19 cellular contexts compared by ENCODE assay signal in the genomic region with DNA sequence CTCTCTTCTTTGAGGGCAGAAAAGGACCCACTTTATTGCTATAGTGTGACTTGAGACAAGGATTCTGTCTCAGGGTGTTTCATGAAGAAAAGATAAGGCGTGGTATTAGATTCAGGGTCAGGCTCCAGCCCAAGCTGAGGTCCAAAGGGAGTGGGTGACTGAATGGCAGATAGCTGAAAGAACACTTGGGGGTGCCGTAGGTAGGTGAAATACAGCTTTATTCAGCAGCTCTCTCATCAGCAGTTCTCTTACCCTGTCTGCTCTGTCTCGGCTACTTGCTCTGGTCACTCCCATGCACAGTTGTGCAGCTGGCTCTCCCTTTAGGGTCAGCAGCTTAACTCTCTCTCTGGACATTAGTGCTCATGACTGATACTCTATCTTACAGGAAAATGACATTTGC.
DNase-seq lines count a peak whose midpoint lies in the region; ATAC-seq, FAIRE-seq and TF ChIP-seq lines count a peak whose summit lies in the region.
"Had no signal": no experiment of that assay in that cellular context is flagged by ENCODE, and none has a peak within 500 bp of the region (broad histone marks: within the 10 kb centered on the region; RNA-seq: fewer than 3 reads in every experiment).

No MANE protein-coding gene starts in this region.

- H3K36me3 Mint-ChIP-seq in activated naive CD8-positive, alpha-beta T cell: no peaks in the 10 kb centered on the region
- H3K36me3 Mint-ChIP-seq in activated naive CD8-positive, alpha-beta T cell treated with anti-CD3 and anti-CD28 coated beads for 36 hours: peaks cover 8% of the 10 kb centered on the region
- H3K36me3 Mint-ChIP-seq in T-helper 17 cell (ENCODE audit: low read depth): no peaks in the 10 kb centered on the region

- POLR2A ChIA-PET in H1 (lab: Charles Lee; ENCODE audit: partially characterized antibody): no interaction called here

- no peak for DNase-seq in activated naive CD8-positive, alpha-beta T cell treated with anti-CD3 and anti-CD28 coated beads for 36 hours
- no peak for DNase-seq in T-helper 17 cell
- DNase-seq in H1 (ENCODE audit: low read depth in 1 of 2, low spot score in 2 of 2): no peak
- no peak for DNase-seq in osteoblast (ENCODE audit: insufficient read length, low spot score, missing footprints)
- no peak for DNase-seq in activated CD4-positive, CD25-positive, alpha-beta regulatory T cell treated with anti-CD3 and anti-CD28 coated beads, Interleukin-2, amount 50 U/mL, for 72 hours
- DNase-seq: C1 segment of cervical spinal cord, COR-L47, DMS153, GOT3, NCI-H1092 treated with DMSO at 0.1 percent for 48 hours, NCI-H187 treated with DMSO at 0.1 percent for 48 hours, NCI-H2171, NCI-H446 had no signal

- no peak overlapping the region for H2AFZ ChIP-seq in H1 (ENCODE audit: low read length)
- no peak overlapping the region for H2AFZ ChIP-seq in osteoblast (ENCODE audit: low read length)

- H3K27me3 ChIP-seq in H1 (replicated peaks in 1 of 4; ENCODE audit: control insufficient read depth in 3 of 4, extremely low read depth in 1 of 4, insufficient read depth in 3 of 4, low read length in 3 of 4) (no peaks in the 10 kb centered on the region), osteoblast (ENCODE audit: insufficient read depth, low read length) (peaks cover 4% of the 10 kb centered on the region)

- CTCF ChIA-PET in H1 (lab: Charles Lee; ENCODE audit: partially characterized antibody): interaction anchor here (0.6 to 1.5 kb wide), 5 partner anchors 9 to 62 kb away, joined by 3 to 4 read pairs (median 3); no protein-coding TSS in a partner anchor

- H3K56ac ChIP-seq in H1 (replicated peaks; ENCODE audit: insufficient read length, low read depth, low read length): no peak overlapping the region

- TF ChIP-seq EP300 in H1 (IDR thresholded peaks at IDR 0.05; ENCODE audit: borderline replicate concordance in 1 of 2, low read depth in 2 of 2, low read length in 2 of 2): no peak

- no peak overlapping the region for H3K4me3 ChIP-seq in H1 (ENCODE audit: extremely low read depth in 1 of 4, insufficient read depth in 2 of 4, low read depth in 3 of 4, low read length in 4 of 4)
- no peak overlapping the region for H3K4me3 ChIP-seq in osteoblast (ENCODE audit: insufficient read depth, low read length)
- H3K4me3 ChIP-seq: A549 had no signal

- no peak overlapping the region for H3K27ac ChIP-seq in H1 (ENCODE audit: low read depth, low read length)
- H3K27ac ChIP-seq in osteoblast (ENCODE audit: low read depth, low read length): no peak overlapping the region
- H3K27ac ChIP-seq: A549, KMS-11 had no signal

- no peak overlapping the region for H4K5ac ChIP-seq in H1 (ENCODE audit: insufficient read length, low read depth, low read length)

- no peak overlapping the region for H2BK12ac ChIP-seq in H1 (ENCODE audit: low read depth, low read length)

- no peak for TF ChIP-seq POLR2A in H1 (IDR thresholded peaks at IDR 0.05; ENCODE audit: control extremely low read depth in 1 of 2, low read depth in 2 of 2, low read length in 2 of 2)

- H3K79me2 ChIP-seq in H1 (ENCODE audit: control insufficient read depth in 1 of 2, insufficient read depth in 2 of 2, low read length in 2 of 2): no peaks in the 10 kb centered on the region
- H3K79me2 ChIP-seq in osteoblast (ENCODE audit: insufficient read depth, low read length): no peaks in the 10 kb centered on the region

- H3K27ac Mint-ChIP-seq in activated naive CD8-positive, alpha-beta T cell: peak overlapping the region; percentile 66
- no peak overlapping the region for H3K27ac Mint-ChIP-seq in activated naive CD8-positive, alpha-beta T cell treated with anti-CD3 and anti-CD28 coated beads for 36 hours
- peak overlapping the region; percentile 67 for H3K27ac Mint-ChIP-seq in T-helper 17 cell

- H3K23ac ChIP-seq in H1 (ENCODE audit: insufficient read length): no peak overlapping the region

- H2BK5ac ChIP-seq in H1 (ENCODE audit: low read depth, low read length): no peak overlapping the region

- no peaks in the 10 kb centered on the region for H3K9me3 ChIP-seq in T-helper 17 cell (ENCODE audit: control insufficient read depth, low read length, poor library complexity, severe bottlenecking)
- no peaks in the 10 kb centered on the region; a peak in 1 of 4 replicates for H3K9me3 ChIP-seq in H1 (ENCODE audit: insufficient read depth in 2 of 2, low read depth in 1 of 2, low read length in 1 of 2)
- H3K9me3 ChIP-seq in osteoblast (ENCODE audit: low read depth, low read length): peaks cover 3% of the 10 kb centered on the region
- H3K9me3 ChIP-seq: A549 had no signal

- FAIRE-seq in H1 (lab: Jason Lieb, UNC): no peak
- FAIRE-seq: A549, HepG2 had no signal

- H2AK5ac ChIP-seq in H1 (ENCODE audit: low read depth, low read length): no peak overlapping the region

- H3K36me3 ChIP-seq in H1 (ENCODE audit: control insufficient read depth in 2 of 4, insufficient read depth in 4 of 4, low read length in 3 of 4) (no peaks in the 10 kb centered on the region), osteoblast (ENCODE audit: insufficient read depth, low read length) (no peaks in the 10 kb centered on the region)

- 84% methylated on average over 3 of the region's 3 CpGs; no CpG with 5 or more reads in 1 of the 2 experiments for WGBS in H1 (ENCODE audit: extremely low coverage in 1 of 2, insufficient coverage in 1 of 2, insufficient read length in 1 of 2, insufficient replicate concordance in 2 of 2, low coverage in 1 of 2, low lambda C conversion rate in 2 of 2, missing lambda C conversion rate in 1 of 2), 2 experiments

- H3K4me1 ChIP-seq in H1 (replicated peaks in 1 of 4; ENCODE audit: control insufficient read depth in 3 of 4, insufficient read depth in 4 of 4, low read length in 3 of 4): no peaks in the 10 kb centered on the region
- peaks cover 1% of the 10 kb centered on the region for H3K4me1 ChIP-seq in osteoblast (ENCODE audit: insufficient read depth, low read length)
- H3K4me1 ChIP-seq: A549 had no signal

- no peak overlapping the region for H3K4me2 ChIP-seq in H1 (ENCODE audit: insufficient read depth in 1 of 2, low read depth in 2 of 2, low read length in 2 of 2)
- no peak overlapping the region for H3K4me2 ChIP-seq in osteoblast (ENCODE audit: insufficient read depth, low read length)
- H3K4me2 ChIP-seq: A549, KMS-11 had no signal

- no peak overlapping the region for H3K9ac ChIP-seq in H1 (replicated peaks in 1 of 4; ENCODE audit: extremely low read depth in 1 of 4, low read depth in 3 of 4, low read length in 3 of 4)
- H3K9ac ChIP-seq: KMS-11 had no signal

- no peak overlapping the region for H3K14ac ChIP-seq in H1 (ENCODE audit: insufficient read length)

- no peaks in the 10 kb centered on the region; the same call in 1 of the 2 replicates for H3K23me2 ChIP-seq in H1 (ENCODE audit: low read depth, low read length)

- no peak overlapping the region for H2BK15ac ChIP-seq in H1 (ENCODE audit: low read length)

- TF ChIP-seq CTCF in H1 (IDR thresholded peaks at IDR 0.05; ENCODE audit: control extremely low read depth in 1 of 3, insufficient read depth in 1 of 3, low read depth in 1 of 3, low read length in 3 of 3) (peak in 1 of 3 experiments; percentile 23; a peak in 1 of 4 replicates), osteoblast (IDR thresholded peaks at IDR 0.05; ENCODE audit: extremely low read depth, low read depth, low read length) (no peak)

- H3K79me1 ChIP-seq in H1 (ENCODE audit: low read depth, low read length): no peaks in the 10 kb centered on the region

- TF ChIP-seq RAD21 in H1 (IDR thresholded peaks at IDR 0.05 in 1 of 2, conservative IDR thresholded peaks at IDR 0.05 in 1 of 2; ENCODE audit: low read depth in 2 of 2, low read length in 2 of 2): peak; percentile 46 to 50

- no peak overlapping the region for H3K4ac ChIP-seq in H1 (replicated peaks; ENCODE audit: insufficient read length, low read depth, low read length)

- no peaks in the 10 kb centered on the region for H3K27me3 Mint-ChIP-seq in activated naive CD8-positive, alpha-beta T cell
- H3K27me3 Mint-ChIP-seq in activated naive CD8-positive, alpha-beta T cell treated with anti-CD3 and anti-CD28 coated beads for 36 hours: no peaks in the 10 kb centered on the region
- H3K27me3 Mint-ChIP-seq in T-helper 17 cell: no peaks in the 10 kb centered on the region

- H4K20me1 ChIP-seq in H1 (replicated peaks in 1 of 2; ENCODE audit: control insufficient read depth in 1 of 2, insufficient read depth in 2 of 2, low read length in 2 of 2): no peaks in the 10 kb centered on the region
- no peaks in the 10 kb centered on the region for H4K20me1 ChIP-seq in osteoblast (ENCODE audit: insufficient read depth, low read length)

- no peak overlapping the region for H2BK20ac ChIP-seq in H1 (ENCODE audit: low read length)

- H3K18ac ChIP-seq in H1 (ENCODE audit: extremely low read depth, low read length): no peak overlapping the region

- no peak overlapping the region for H2BK120ac ChIP-seq in H1 (replicated peaks; ENCODE audit: low read depth, low read length)

- no peaks in the 10 kb centered on the region for H3K4me1 Mint-ChIP-seq in activated naive CD8-positive, alpha-beta T cell (ENCODE audit: low read depth)
- peaks cover 22% of the 10 kb centered on the region for H3K4me1 Mint-ChIP-seq in activated naive CD8-positive, alpha-beta T cell treated with anti-CD3 and anti-CD28 coated beads for 36 hours
- peaks cover 12% of the 10 kb centered on the region for H3K4me1 Mint-ChIP-seq in T-helper 17 cell

- H4K8ac ChIP-seq in H1 (ENCODE audit: extremely low read depth, insufficient read depth, low read length): no peak overlapping the region

- ATAC-seq in T-helper 17 cell: no peak
- ATAC-seq in HG03457 (IDR thresholded peaks at IDR 0.05; ENCODE audit: unreplicated experiment): no peak
- ATAC-seq: A549, HepG2, Panc1 had no signal

- H3K9me3 Mint-ChIP-seq in activated naive CD8-positive, alpha-beta T cell (ENCODE audit: low read depth): no peaks in the 10 kb centered on the region
- H3K9me3 Mint-ChIP-seq in activated naive CD8-positive, alpha-beta T cell treated with anti-CD3 and anti-CD28 coated beads for 36 hours: peaks cover 5% of the 10 kb centered on the region

- H3K4me3 Mint-ChIP-seq in activated naive CD8-positive, alpha-beta T cell: no peak overlapping the region
- H3K4me3 Mint-ChIP-seq in activated naive CD8-positive, alpha-beta T cell treated with anti-CD3 and anti-CD28 coated beads for 36 hours: no peak overlapping the region
- no peak overlapping the region for H3K4me3 Mint-ChIP-seq in T-helper 17 cell

- no peak overlapping the region for H4K91ac ChIP-seq in H1 (replicated peaks; ENCODE audit: insufficient read length, low read length)

TF ChIP-seq in H1, 55 proteins besides CTCF, POLR2A, EP300 and RAD21 (continues in another document):
- TF ChIP-seq ZNF274 (IDR thresholded peaks at IDR 0.05; ENCODE audit: borderline replicate concordance, extremely low read depth, low read length) (no peak), POU5F1 (IDR thresholded peaks at IDR 0.05; ENCODE audit: low read depth, low read length) (no peak), RFX5 (IDR thresholded peaks at IDR 0.05; ENCODE audit: borderline replicate concordance, low read depth, low read length) (no peak), RXRA (IDR thresholded peaks at IDR 0.05; ENCODE audit: insufficient read depth, low read depth, low read length) (no peak), EGR1 (IDR thresholded peaks at IDR 0.05; ENCODE audit: borderline replicate concordance, low read depth, low read length) (no peak), KDM5A (IDR thresholded peaks at IDR 0.05; ENCODE audit: low read length) (no peak), SP2 (IDR thresholded peaks at IDR 0.05; ENCODE audit: low read length) (no peak), NRF1 (IDR thresholded peaks at IDR 0.05; ENCODE audit: low read depth, low read length) (no peak)
